In genomic region chr21:44671911-44672310, GRCh38 we compare ENCODE assay signal across 36 cellular contexts. TPM values are rescaled to one million over a fixed set of nuclear protein-coding genes. Genes with fewer than 3 reads are reported as not detected.
"Had no signal": no experiment of that assay in that cellular context is flagged by ENCODE, and none has a peak within 500 bp of the region (broad histone marks: within the 10 kb centered on the region; RNA-seq: fewer than 3 reads in every experiment).

No MANE protein-coding gene starts in this region.

- H3K27ac ChIP-seq: neural progenitor cell, ovary, parathyroid adenoma, psoas muscle, skin epidermis, spleen, suprapubic skin, testis, tibial artery, transverse colon, upper lobe of right lung, uterus had no signal

- H3K27ac Mint-ChIP-seq: naive thymus-derived CD4-positive, alpha-beta T cell; natural killer cell; nephron; neural progenitor cell; progenitor cell of endocrine pancreas; stimulated activated effector memory CD8-positive, alpha-beta T cell treated with anti-CD3 and anti-CD28 coated beads, Interleukin-12 subunit alpha, Interleukin-12 subunit beta, amount 100 ng/mL, for 72 hours; type B pancreatic cell had no signal

- DNase-seq: naive thymus-derived CD4-positive, alpha-beta T cell; natural killer cell; occipital lobe; ovary; posterior cingulate gyrus; psoas muscle; right cardiac atrium; spleen; stimulated activated CD4-positive, alpha-beta T cell treated with anti-CD3 and anti-CD28 coated beads, Interleukin-12 subunit alpha, Interleukin-12 subunit beta, amount 100 ng/mL, for 4 hours; stimulated activated CD4-positive, alpha-beta T cell treated with anti-CD3 and anti-CD28 coated beads, Interleukin-1b, Interleukin-23, amount 100 ng/mL, for 48 hours; stimulated activated CD4-positive, alpha-beta T cell treated with anti-CD3 and anti-CD28 coated beads, Interleukin-2, amount 100 ng/mL, for 48 hours; stimulated activated CD4-positive, alpha-beta T cell treated with anti-CD3 and anti-CD28 coated beads, Interleukin-4, amount 100 ng/mL, for 24 hours; stimulated activated naive CD4-positive, alpha-beta T cell; stimulated activated naive CD8-positive, alpha-beta T cell treated with anti-CD3 and anti-CD28 coated beads, Interleukin-15, amount 100 ng/mL, for 72 hours; stimulated activated naive CD8-positive, alpha-beta T cell treated with anti-CD3 and anti-CD28 coated beads, Interleukin-15, Interleukin-2, amounts not matched to agents 100 U/mL and 50 U/mL, for 24 hours; substantia nigra; testis; transverse colon; upper lobe of right lung; uterus had no signal

- H3K9me3 ChIP-seq: ovary, testis, upper lobe of right lung had no signal

- H3K4me1 Mint-ChIP-seq: natural killer cell; nephron; neural progenitor cell; stimulated activated effector memory CD8-positive, alpha-beta T cell treated with anti-CD3 and anti-CD28 coated beads, Interleukin-12 subunit alpha, Interleukin-12 subunit beta, amount 100 ng/mL, for 72 hours had no signal

- ATAC-seq: naive thymus-derived CD4-positive, alpha-beta T cell; natural killer cell; psoas muscle; right cardiac atrium; sciatic nerve; stimulated activated effector memory CD8-positive, alpha-beta T cell treated with anti-CD3 and anti-CD28 coated beads, Interleukin-12 subunit alpha, Interleukin-12 subunit beta, amount 100 ng/mL, for 72 hours; stimulated activated naive CD8-positive, alpha-beta T cell treated with anti-CD3 and anti-CD28 coated beads, Interleukin-15, amount 100 ng/mL, for 72 hours; stimulated activated naive CD8-positive, alpha-beta T cell treated with anti-CD3 and anti-CD28 coated beads, Interleukin-15, Interleukin-2, amounts not matched to agents 100 U/mL and 50 U/mL, for 24 hours; upper lobe of right lung had no signal

- H3K36me3 ChIP-seq: neural progenitor cell, ovary, spleen, suprapubic skin, tibial artery, transverse colon, upper lobe of right lung, uterus had no signal

- H3K4me3 ChIP-seq: neural progenitor cell, ovary, psoas muscle, skin epidermis, smooth muscle cell, spleen, suprapubic skin, testis, tibial artery, transverse colon, upper lobe of right lung, uterus had no signal

- H3K4me1 ChIP-seq: neural progenitor cell, parathyroid adenoma, psoas muscle, spleen, suprapubic skin, testis, tibial artery, transverse colon, upper lobe of right lung, uterus had no signal

- H3K4me3 Mint-ChIP-seq: naive thymus-derived CD4-positive, alpha-beta T cell; natural killer cell; nephron; neural progenitor cell; stimulated activated effector memory CD8-positive, alpha-beta T cell treated with anti-CD3 and anti-CD28 coated beads, Interleukin-12 subunit alpha, Interleukin-12 subunit beta, amount 100 ng/mL, for 72 hours; stimulated activated naive CD8-positive, alpha-beta T cell treated with anti-CD3 and anti-CD28 coated beads, Interleukin-15, amount 100 ng/mL, for 72 hours; type B pancreatic cell had no signal

- H3K4me2 ChIP-seq: neural progenitor cell, smooth muscle cell had no signal

- H3K27me3 Mint-ChIP-seq: stimulated activated naive CD8-positive, alpha-beta T cell treated with anti-CD3 and anti-CD28 coated beads, Interleukin-15, amount 100 ng/mL, for 72 hours had no signal

- H3K79me2 ChIP-seq: parathyroid adenoma had no signal

- H2AFZ ChIP-seq: neural progenitor cell, parathyroid adenoma had no signal

- H3K27me3 ChIP-seq: neural progenitor cell, ovary, suprapubic skin, testis, tibial artery, transverse colon, upper lobe of right lung, uterus had no signal

- H3K9ac ChIP-seq: neural progenitor cell, parathyroid adenoma had no signal

- H3K36me3 Mint-ChIP-seq: stimulated activated effector memory CD8-positive, alpha-beta T cell treated with anti-CD3 and anti-CD28 coated beads, Interleukin-12 subunit alpha, Interleukin-12 subunit beta, amount 100 ng/mL, for 72 hours; type B pancreatic cell had no signal

RNA-seq across cellular contexts. Expression of gene KRTAP12-2, which starts 5.2 kb away (rescaled TPM):
- total RNA-seq: naive thymus-derived CD4-positive, alpha-beta T cell; natural killer cell; occipital lobe; osteoblast; ovary; progenitor cell of endocrine pancreas; psoas muscle; renal cortical epithelial cell; right cardiac atrium; sciatic nerve; smooth muscle cell; spleen; transverse colon; upper lobe of right lung; urinary bladder; uterus had no signal
- polyA plus RNA-seq: naive thymus-derived CD4-positive, alpha-beta T cell; neural cell; ovary; psoas muscle; right cardiac atrium; smooth muscle cell; spleen; thymus; urinary bladder had no signal

RNA-seq across cellular contexts. Expression of gene KRTAP12-1, which starts 10.1 kb away (rescaled TPM):
- total RNA-seq: naive thymus-derived CD4-positive, alpha-beta T cell; natural killer cell; occipital lobe; osteoblast; ovary; progenitor cell of endocrine pancreas; psoas muscle; renal cortical epithelial cell; right cardiac atrium; sciatic nerve; smooth muscle cell; spleen; testis; transverse colon; upper lobe of right lung; urinary bladder had no signal
- polyA plus RNA-seq: naive thymus-derived CD4-positive, alpha-beta T cell; neural cell; ovary; psoas muscle; right cardiac atrium; smooth muscle cell; spleen; thymus; urinary bladder had no signal

RNA-seq across cellular contexts. Expression of gene KRTAP12-3, which starts 14.2 kb away (rescaled TPM):
- total RNA-seq: occipital lobe, osteoblast, ovary, progenitor cell of endocrine pancreas, psoas muscle, renal cortical epithelial cell, right cardiac atrium, sciatic nerve, smooth muscle cell, spleen, testis, transverse colon, upper lobe of right lung, urinary bladder, uterus had no signal
- polyA plus RNA-seq: naive thymus-derived CD4-positive, alpha-beta T cell; neural cell; ovary; psoas muscle; right cardiac atrium; smooth muscle cell; spleen; thymus; urinary bladder had no signal

RNA-seq across cellular contexts. Expression of gene KRTAP12-4, which starts 17.5 kb away (rescaled TPM):
- total RNA-seq: naive thymus-derived CD4-positive, alpha-beta T cell; natural killer cell; occipital lobe; osteoblast; ovary; progenitor cell of endocrine pancreas; psoas muscle; renal cortical epithelial cell; right cardiac atrium; sciatic nerve; smooth muscle cell; spleen; suprapubic skin; testis; transverse colon; upper lobe of right lung; urinary bladder; uterus had no signal
- polyA plus RNA-seq: naive thymus-derived CD4-positive, alpha-beta T cell; neural cell; ovary; psoas muscle; right cardiac atrium; smooth muscle cell; spleen; thymus; urinary bladder had no signal

RNA-seq across cellular contexts. Expression of gene KRTAP10-12, which starts 25.1 kb away (rescaled TPM):
- total RNA-seq: naive thymus-derived CD4-positive, alpha-beta T cell; natural killer cell; occipital lobe; osteoblast; ovary; progenitor cell of endocrine pancreas; psoas muscle; renal cortical epithelial cell; right cardiac atrium; sciatic nerve; smooth muscle cell; spleen; testis; transverse colon; upper lobe of right lung; urinary bladder; uterus had no signal
- polyA plus RNA-seq: naive thymus-derived CD4-positive, alpha-beta T cell; neural cell; ovary; psoas muscle; right cardiac atrium; smooth muscle cell; spleen; thymus; urinary bladder had no signal
